Comparison of ENCODE assay signal across 8 cellular contexts in the genomic region with DNA sequence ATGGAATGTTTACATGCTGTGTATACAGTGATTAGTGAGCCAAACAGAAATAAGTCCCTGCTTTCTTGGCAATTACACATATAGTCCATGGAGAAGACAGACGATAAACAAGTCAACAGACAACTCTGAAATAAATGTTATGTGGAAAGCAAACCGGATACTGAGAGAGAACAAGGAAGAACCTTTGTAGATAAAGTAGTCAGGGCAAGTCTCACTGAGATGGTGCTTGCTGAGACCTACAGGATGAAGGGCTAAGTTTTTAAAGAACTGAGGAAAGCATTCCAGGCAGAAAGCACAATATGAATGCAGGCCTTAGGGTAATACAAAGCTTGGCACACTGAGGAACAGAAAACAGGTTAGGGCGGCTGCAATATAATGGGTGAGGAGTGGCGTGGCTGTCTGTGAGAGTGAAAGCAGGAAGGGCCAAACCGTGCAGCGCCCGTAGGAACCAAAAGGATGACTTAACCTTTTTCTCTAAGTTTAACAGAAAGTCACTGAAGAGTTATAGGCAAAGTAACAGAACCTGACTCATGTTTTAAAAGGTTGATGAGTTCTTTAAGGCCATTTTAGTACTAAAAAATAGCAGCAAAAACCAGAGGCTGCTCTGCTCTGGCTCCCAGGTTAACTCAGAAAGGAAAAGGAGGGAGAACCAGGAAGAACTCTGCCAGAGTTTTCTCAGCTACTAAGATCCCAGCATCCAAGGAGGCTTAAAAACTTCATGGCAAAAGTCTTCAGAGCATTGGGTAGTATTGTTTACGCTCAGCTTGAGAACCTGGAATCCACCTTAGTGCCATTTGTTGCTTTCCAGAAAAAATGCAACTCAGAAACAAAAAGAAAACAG. TPM values are rescaled to one million over a fixed set of nuclear protein-coding genes. Genes with fewer than 3 reads are reported as not detected.
A peak's percentile ranks its signal among the peaks of the same experiment; 100 is the strongest.
DNase-seq lines count a peak whose midpoint lies in the region; ATAC-seq and TF ChIP-seq lines count a peak whose summit lies in the region.

No MANE protein-coding gene starts in this region.

- intact Hi-C loops in MCF 10A (cut with micrococcal nuclease): loop anchor here (10.0 kb wide), 1 partner anchor 137 kb away; no protein-coding TSS in a partner anchor

- H2AFZ ChIP-seq in OCI-LY1 (ENCODE audit: low read length) (peak overlapping the region; percentile 9; the same call in 1 of the 2 replicates), osteoblast (ENCODE audit: low read length) (peak overlapping the region; percentile 83)

- POLR2A ChIA-PET in MCF 10A (lab: Yijun Ruan, JAX): no interaction called here

- no TSS peak for BruUV-seq in MCF 10A (replicated peaks; lab: Mats Ljungman, UMichigan)

- no peaks in the 10 kb centered on the region for H3F3A ChIP-seq in OCI-LY1 (ENCODE audit: insufficient read depth, low read length)

- peak overlapping the region; percentile 48; the same call in 1 of the 2 replicates for H3K9ac ChIP-seq in OCI-LY1 (ENCODE audit: low read length)

- in situ Hi-C loops in ACHN (cut with HindIII; ENCODE audit: low pct_ligation_motif_present, low pct_unique_long_range_greater_than_20kb, low sequenced_read_pairs): no loop called here

- TF ChIP-seq CTCF in OCI-LY1 (IDR thresholded peaks at IDR 0.05; ENCODE audit: low read length) (no peak), MCF 10A (IDR thresholded peaks at IDR 0.05; ENCODE audit: unreplicated experiment) (no peak), osteoblast (IDR thresholded peaks at IDR 0.05; ENCODE audit: extremely low read depth, low read depth, low read length) (no peak), WERI-Rb-1 (IDR thresholded peaks at IDR 0.05; ENCODE audit: low read depth, low read length) (no peak)

- H3K27me3 ChIP-seq in OCI-LY1 (ENCODE audit: insufficient read depth, low read length) (no peaks in the 10 kb centered on the region), osteoblast (ENCODE audit: insufficient read depth, low read length) (no peaks in the 10 kb centered on the region), WERI-Rb-1 (ENCODE audit: insufficient read depth, low read depth, severe bottlenecking) (no peaks in the 10 kb centered on the region)

- H3K4me3 Mint-ChIP-seq in MCF 10A (ENCODE audit: unreplicated experiment): peak overlapping the region; percentile 6

- H4K20me1 ChIP-seq in OCI-LY1 (ENCODE audit: insufficient read depth, low read length) (no peaks in the 10 kb centered on the region), osteoblast (ENCODE audit: insufficient read depth, low read length) (no peaks in the 10 kb centered on the region)

- no peaks in the 10 kb centered on the region for H3K9me3 ChIP-seq in OCI-LY1 (ENCODE audit: low read length)
- no peaks in the 10 kb centered on the region for H3K9me3 ChIP-seq in osteoblast (ENCODE audit: low read depth, low read length)
- no peaks in the 10 kb centered on the region for H3K9me3 ChIP-seq in WERI-Rb-1 (ENCODE audit: severe bottlenecking)

- H3K4me3 ChIP-seq in OCI-LY1 (ENCODE audit: low read depth, low read length, poor library complexity, severe bottlenecking) (peak overlapping the region; percentile 40), osteoblast (ENCODE audit: insufficient read depth, low read length) (peak overlapping the region; percentile 44), WERI-Rb-1 (ENCODE audit: low read depth, low read length) (no peak overlapping the region)

- no peaks in the 10 kb centered on the region for H3K27me3 Mint-ChIP-seq in MCF 10A (ENCODE audit: insufficient read depth, unreplicated experiment)

- H3K4me1 Mint-ChIP-seq in MCF 10A (ENCODE audit: insufficient read depth, unreplicated experiment): peaks cover 12% of the 10 kb centered on the region

- H3K79me2 ChIP-seq in OCI-LY1 (ENCODE audit: insufficient read depth, low read length) (no peaks in the 10 kb centered on the region), osteoblast (ENCODE audit: insufficient read depth, low read length) (no peaks in the 10 kb centered on the region)

- H3K4me2 ChIP-seq in OCI-LY1 (ENCODE audit: low read length): peak overlapping the region; percentile 66
- H3K4me2 ChIP-seq in osteoblast (ENCODE audit: insufficient read depth, low read length): peak overlapping the region; percentile 72

- no peaks in the 10 kb centered on the region for H3K9me3 Mint-ChIP-seq in MCF 10A (ENCODE audit: unreplicated experiment)

- H3K36me3 ChIP-seq in OCI-LY1 (ENCODE audit: insufficient read depth, low read length) (peaks cover 10% of the 10 kb centered on the region; the same call in 1 of the 2 replicates), osteoblast (ENCODE audit: insufficient read depth, low read length) (no peaks in the 10 kb centered on the region), WERI-Rb-1 (no peaks in the 10 kb centered on the region)

- CTCF ChIA-PET in MCF 10A (lab: Yijun Ruan, JAX): interaction anchor here (1.1 to 1.2 kb wide), 3 partner anchors 194 to 326 kb away, joined by 3 to 6 read pairs (median 3); no protein-coding TSS in a partner anchor

- TF ChIP-seq POLR2A in GM18505 (IDR thresholded peaks at IDR 0.05; ENCODE audit: borderline replicate concordance, extremely low read depth, insufficient read depth, insufficient read length): peak; percentile 61

- H3K4me1 ChIP-seq in OCI-LY1 (ENCODE audit: insufficient read depth, low read length, severe bottlenecking) (peaks cover 19% of the 10 kb centered on the region), osteoblast (ENCODE audit: insufficient read depth, low read length) (peaks cover 2% of the 10 kb centered on the region)

- H3K27ac ChIP-seq in OCI-LY1 (ENCODE audit: low read depth, low read length, poor library complexity, severe bottlenecking) (peak overlapping the region; percentile 42), osteoblast (ENCODE audit: low read depth, low read length) (peak overlapping the region; percentile 43), WERI-Rb-1 (no peak overlapping the region)

- H3K27ac Mint-ChIP-seq in MCF 10A (ENCODE audit: low read depth, unreplicated experiment): peak overlapping the region; percentile 65

- H3K36me3 Mint-ChIP-seq in MCF 10A (ENCODE audit: insufficient read depth, unreplicated experiment): peaks cover 4% of the 10 kb centered on the region

- ATAC-seq in GM18505 (IDR thresholded peaks at IDR 0.05; ENCODE audit: unreplicated experiment) (peak; percentile 70), HG02623 (IDR thresholded peaks at IDR 0.05; ENCODE audit: unreplicated experiment) (peak; percentile 79)

- H3K9me2 ChIP-seq in OCI-LY1 (ENCODE audit: low read depth, low read length): no peaks in the 10 kb centered on the region

- no peak for DNase-seq in MCF 10A (ENCODE audit: unreplicated experiment)
- DNase-seq in osteoblast (ENCODE audit: insufficient read length, low spot score, missing footprints): peak; percentile 73
- no peak for DNase-seq in ACHN
- DNase-seq in WERI-Rb-1: no peak
- DNase-seq in HuH-7.5 (ENCODE audit: low spot score): no peak

RNA-seq across cellular contexts. Expression of gene TTF2, which starts 8.7 kb away (rescaled TPM):
- total RNA-seq in MCF 10A (2022) (28.4 and 38.6 TPM in 2 replicates), osteoblast (5.4 and 9.1 TPM in 2 replicates)

RNA-seq across cellular contexts. Expression of gene CD101, which starts 49.9 kb away (rescaled TPM):
- total RNA-seq in MCF 10A (2022): 0.37 and 0.42 TPM in 2 replicates
- total RNA-seq in osteoblast: under 0.01 TPM in 2 replicates
